20 cellular contexts compared by ENCODE assay signal in the genomic region with DNA sequence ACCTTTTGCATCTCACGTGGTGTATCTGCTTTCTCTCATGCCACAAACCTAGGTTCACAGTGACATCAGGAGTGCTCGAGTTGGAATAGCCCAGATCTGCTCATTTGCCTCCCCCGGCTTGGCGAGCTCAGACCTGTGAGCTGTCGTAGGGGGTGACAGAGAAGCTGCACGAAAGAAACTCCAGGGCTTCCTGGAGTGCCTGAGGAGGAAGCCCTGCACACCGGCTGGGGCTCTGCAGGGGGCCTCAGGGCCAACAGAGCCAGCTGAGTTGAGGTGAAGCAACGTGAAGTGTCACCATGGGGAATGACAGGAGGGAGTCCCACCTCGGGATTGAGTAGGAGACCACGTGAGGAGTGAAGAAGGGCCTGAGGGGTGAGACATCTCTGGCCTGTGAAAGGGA.
"Had no signal": no experiment of that assay in that cellular context is flagged by ENCODE, and none has a peak within 500 bp of the region (broad histone marks: within the 10 kb centered on the region; RNA-seq: fewer than 3 reads in every experiment).

No MANE protein-coding gene starts in this region.

- H3K4me3 ChIP-seq: adrenal gland, breast epithelium, coronary artery, lower lobe of right lung, thyroid gland had no signal

- H3K9me3 ChIP-seq: adrenal gland, breast epithelium, lower lobe of right lung, thyroid gland had no signal

- FAIRE-seq: astrocyte had no signal

- H3K36me3 ChIP-seq: adrenal gland, breast epithelium, lower lobe of right lung, thyroid gland had no signal

- DNase-seq: activated CD4-positive, CD25-positive, alpha-beta regulatory T cell treated with anti-CD3 and anti-CD28 coated beads, Interleukin-2, amount 50 U/mL, for 72 hours; activated CD8-positive, alpha-beta memory T cell treated with anti-CD3 and anti-CD28 coated beads for 24 hours; activated CD8-positive, alpha-beta memory T cell treated with anti-CD3 and anti-CD28 coated beads, Interleukin-2, amount 50 U/mL, for 48 hours; activated effector memory CD4-positive, alpha-beta T cell treated with anti-CD3 and anti-CD28 coated beads, Interleukin-2, amount 50 U/mL, for 16 hours; activated T-cell treated with anti-CD3 and anti-CD28 coated beads, Interleukin-2, amount 50 U/mL, for 48 hours; adrenal gland; erythroblast; foreskin melanocyte; glutamatergic neuron; hypothalamus; islet precursor cell; lower lobe of right lung; stimulated activated CD4-positive, alpha-beta T cell treated with anti-CD3 and anti-CD28 coated beads, Interleukin-4, amount 100 ng/mL, for 24 hours; thyroid gland had no signal

- H3K27ac ChIP-seq: adrenal gland, breast epithelium, coronary artery, lower lobe of right lung, thyroid gland had no signal

- H3K4me1 ChIP-seq: adrenal gland, breast epithelium, lower lobe of right lung, thyroid gland had no signal

- H3K27ac Mint-ChIP-seq: activated naive CD4-positive, alpha-beta T cell treated with anti-CD3 and anti-CD28 coated beads, Interleukin-2, amount 50 U/mL, for 72 hours; stimulated activated memory B cell treated with anti-CD40 and anti-IgM and Interleukin-4, amounts not matched to agents 10 μg/mL and 1 μg/mL and 100 μg/mL, for 72 hours had no signal

- H3K4me3 Mint-ChIP-seq: natural killer cell treated with Interleukin-12 subunit alpha and Interleukin-12 subunit beta and Interleukin-15 and Interleukin-18, amount 100 ng/mL, for 72 hours; stimulated activated memory B cell treated with anti-CD40 and anti-IgM and Interleukin-4, amounts not matched to agents 10 μg/mL and 1 μg/mL and 100 μg/mL, for 72 hours had no signal

- H3K9me3 Mint-ChIP-seq: activated naive CD4-positive, alpha-beta T cell treated with anti-CD3 and anti-CD28 coated beads, Interleukin-2, amount 50 U/mL, for 72 hours; natural killer cell treated with Interleukin-12 subunit alpha and Interleukin-12 subunit beta and Interleukin-15 and Interleukin-18, amount 100 ng/mL, for 72 hours; stimulated activated memory B cell treated with anti-CD40 and anti-IgM and Interleukin-4, amounts not matched to agents 10 μg/mL and 1 μg/mL and 100 μg/mL, for 72 hours had no signal

- H3K36me3 Mint-ChIP-seq: natural killer cell treated with Interleukin-12 subunit alpha and Interleukin-12 subunit beta and Interleukin-15 and Interleukin-18, amount 100 ng/mL, for 72 hours; stimulated activated memory B cell treated with anti-CD40 and anti-IgM and Interleukin-4, amounts not matched to agents 10 μg/mL and 1 μg/mL and 100 μg/mL, for 72 hours had no signal

- H3K4me1 Mint-ChIP-seq: stimulated activated memory B cell treated with anti-CD40 and anti-IgM and Interleukin-4, amounts not matched to agents 10 μg/mL and 1 μg/mL and 100 μg/mL, for 72 hours had no signal

- H3K27me3 ChIP-seq: adrenal gland, breast epithelium, thyroid gland had no signal
